ENCODE assay signal across 1 cellular context in the genomic region with DNA sequence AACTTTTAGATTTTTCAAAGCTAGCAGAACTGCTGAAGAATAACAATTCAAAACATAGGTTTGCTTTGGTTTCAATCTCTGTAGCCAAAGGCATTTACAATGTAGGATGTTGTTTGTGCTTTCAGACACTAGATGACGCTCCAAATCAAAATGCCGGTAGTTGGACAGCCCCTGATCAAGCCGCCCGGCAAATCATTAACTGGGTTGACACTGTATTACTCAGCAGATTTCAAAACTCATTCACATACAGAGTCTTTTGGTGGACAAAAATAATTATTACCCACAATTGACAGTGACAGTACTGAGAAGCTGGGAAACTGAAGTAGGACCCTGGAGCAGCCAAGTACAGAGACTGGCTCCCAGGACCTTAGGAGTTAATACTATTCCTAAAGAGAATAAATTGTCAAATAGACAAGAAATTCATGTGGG.
TF ChIP-seq lines count a peak whose summit lies in the region.

No MANE protein-coding gene starts in this region.

TF ChIP-seq in endothelial cell of umbilical vein, 7 proteins besides CTCF, POLR2A, EP300 and RAD21 (continued from another document):
- TF ChIP-seq JUN (IDR thresholded peaks at IDR 0.05; ENCODE audit: borderline replicate concordance, insufficient read depth, insufficient read length, low read depth), result no peak
- no peak for TF ChIP-seq EZH2 (IDR thresholded peaks at IDR 0.05; ENCODE audit: borderline replicate concordance, low read depth, low read length, severe bottlenecking)
- TF ChIP-seq FOS (IDR thresholded peaks at IDR 0.05; ENCODE audit: borderline replicate concordance, insufficient read depth, low read length), result no peak
- TF ChIP-seq POLR2AphosphoS5 (IDR thresholded peaks at IDR 0.05; ENCODE audit: insufficient read depth, low read depth, low read length), result no peak
- TF ChIP-seq GATA2 (IDR thresholded peaks at IDR 0.05; ENCODE audit: insufficient read depth, insufficient read length, low read depth, low read length), result no peak
